ENCODE assay signal across 22 cellular contexts in the genomic region with DNA sequence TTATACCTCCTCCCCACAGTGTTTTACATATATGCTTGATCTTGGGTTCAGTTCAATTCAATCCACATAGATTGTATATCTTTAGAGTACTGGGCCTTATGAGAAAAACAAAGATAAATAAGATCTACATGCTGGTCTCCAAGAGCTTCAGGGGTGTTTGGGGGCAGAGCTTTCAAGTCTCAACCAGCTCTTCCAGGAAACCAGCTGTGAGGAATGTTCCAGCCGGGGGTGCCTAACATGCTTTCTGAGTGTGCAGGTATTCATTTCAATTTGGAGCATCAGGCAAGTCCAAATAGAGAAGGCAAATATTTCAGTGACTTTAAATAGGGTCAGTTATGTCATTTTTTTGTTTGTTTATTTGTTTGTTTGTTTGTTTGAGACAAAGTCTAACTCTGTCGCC.
"Had no signal": no experiment of that assay in that cellular context is flagged by ENCODE, and none has a peak within 500 bp of the region (broad histone marks: within the 10 kb centered on the region; RNA-seq: fewer than 3 reads in every experiment).

No MANE protein-coding gene starts in this region.

- H3K4me3 Mint-ChIP-seq: activated CD8-positive, alpha-beta T cell treated with anti-CD3 and anti-CD28 coated beads, Interleukin-2, amount 10 ng/mL, durations not matched to agents 7 days and 5 days; activated T-helper 1 cell treated with anti-CD3 and anti-CD28 coated beads, Interleukin-12 subunit alpha, Interleukin-12 subunit beta, Interleukin-2, Interleukin-4 antibody, amounts not matched to agents 30 ng/mL and 10 ng/mL and 1 ng/mL, durations not matched to agents 14 hours and 24 hours and 36 hours; stimulated activated effector memory CD8-positive, alpha-beta T cell treated with anti-CD3 and anti-CD28 coated beads, Interleukin-12 subunit alpha, Interleukin-12 subunit beta, amount 100 ng/mL, for 72 hours had no signal

- H3K27me3 ChIP-seq: upper lobe of right lung had no signal

- H3K36me3 Mint-ChIP-seq: activated naive CD4-positive, alpha-beta T cell treated with anti-CD3 and anti-CD28 coated beads, Interleukin-2, amount 50 U/mL, for 72 hours had no signal

- H3K4me3 ChIP-seq: thoracic aorta, upper lobe of right lung had no signal

- FAIRE-seq: endothelial cell of umbilical vein, small intestine had no signal

- H3K27ac ChIP-seq: thoracic aorta, upper lobe of right lung had no signal

- H3K9me3 ChIP-seq: thoracic aorta, upper lobe of right lung had no signal

- H3K27ac Mint-ChIP-seq: activated CD8-positive, alpha-beta T cell treated with anti-CD3 and anti-CD28 coated beads, Interleukin-2, amount 10 ng/mL, durations not matched to agents 7 days and 5 days; activated naive CD4-positive, alpha-beta T cell treated with anti-CD3 and anti-CD28 coated beads, Interleukin-2, amount 50 U/mL, for 72 hours had no signal

- ATAC-seq: activated CD8-positive, alpha-beta T cell treated with anti-CD3 and anti-CD28 coated beads, Interleukin-2, amount 10 ng/mL, durations not matched to agents 7 days and 5 days; activated naive CD4-positive, alpha-beta T cell treated with anti-CD3 and anti-CD28 coated beads, Interleukin-2, amount 50 U/mL, for 72 hours; esophagus mucosa; left cardiac atrium; sciatic nerve; stimulated activated effector memory CD8-positive, alpha-beta T cell treated with anti-CD3 and anti-CD28 coated beads, Interleukin-12 subunit alpha, Interleukin-12 subunit beta, amount 100 ng/mL, for 72 hours; upper lobe of right lung had no signal

- H3K36me3 ChIP-seq: thoracic aorta, upper lobe of right lung had no signal

- DNase-seq: activated CD4-positive, alpha-beta T cell treated with anti-CD3 and anti-CD28 coated beads for 1 hour; activated CD4-positive, alpha-beta T cell treated with anti-CD3 and anti-CD28 coated beads, Interleukin-2, amount 50 U/mL, for 1 hour; activated CD8-positive, alpha-beta T cell treated with anti-CD3 and anti-CD28 coated beads, Interleukin-2, amount 10 ng/mL, durations not matched to agents 7 days and 5 days; activated gamma-delta T cell; dermis blood vessel endothelial cell; effector CD8-positive, alpha-beta T cell; foreskin melanocyte; left cardiac atrium; mesenchymal stem cell; occipital lobe; small intestine; stimulated activated CD4-positive, alpha-beta T cell treated with anti-CD3 and anti-CD28 coated beads, Interleukin-2, amount 100 ng/mL, for 24 hours; T-helper 1 cell; T-helper 9 cell; upper lobe of right lung had no signal

- H3K9me3 Mint-ChIP-seq: activated naive CD4-positive, alpha-beta T cell treated with anti-CD3 and anti-CD28 coated beads, Interleukin-2, amount 50 U/mL, for 72 hours; activated T-helper 1 cell treated with anti-CD3 and anti-CD28 coated beads, Interleukin-12 subunit alpha, Interleukin-12 subunit beta, Interleukin-2, Interleukin-4 antibody, amounts not matched to agents 30 ng/mL and 10 ng/mL and 1 ng/mL, durations not matched to agents 14 hours and 24 hours and 36 hours; stimulated activated effector memory CD8-positive, alpha-beta T cell treated with anti-CD3 and anti-CD28 coated beads, Interleukin-12 subunit alpha, Interleukin-12 subunit beta, amount 100 ng/mL, for 72 hours had no signal
